ENCODE assay signal across 29 cellular contexts in the genomic region with DNA sequence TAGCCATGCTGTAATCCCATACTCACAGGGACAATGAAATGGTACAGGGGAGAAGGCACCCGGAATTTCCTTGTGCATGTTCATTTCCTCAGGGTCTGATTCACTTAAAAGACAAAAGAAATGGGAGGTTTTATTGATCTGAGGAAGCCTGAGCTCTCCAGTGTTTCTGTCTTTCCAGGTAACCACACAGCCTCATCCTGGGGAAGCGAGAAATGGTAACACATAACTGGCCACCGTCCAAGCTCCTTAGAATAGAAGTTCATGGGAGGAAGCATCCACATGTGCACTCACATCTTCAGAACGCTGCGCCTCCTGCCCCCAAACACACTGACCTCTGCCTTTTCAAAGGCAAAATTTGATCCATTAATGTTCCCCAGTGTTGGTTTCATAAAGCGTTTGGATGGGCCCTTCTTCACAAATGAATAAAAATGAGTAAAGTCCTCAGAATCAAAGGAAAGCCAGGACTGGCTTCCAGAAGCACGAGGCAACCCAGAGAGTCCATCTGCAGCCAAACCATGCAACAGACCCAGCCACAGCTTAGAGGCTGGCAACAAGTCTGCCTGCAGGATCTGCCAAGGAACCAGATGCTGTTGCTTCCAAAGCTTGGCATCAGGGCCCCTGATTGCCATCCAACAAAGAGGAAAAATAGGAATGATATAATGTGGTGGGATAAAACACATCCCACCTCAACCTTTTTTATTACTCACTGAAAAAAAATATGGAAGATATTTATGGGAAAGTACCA.
DNase-seq lines count a peak whose midpoint lies in the region; ATAC-seq and TF ChIP-seq lines count a peak whose summit lies in the region.
"Had no signal": no experiment of that assay in that cellular context is flagged by ENCODE, and none has a peak within 500 bp of the region (broad histone marks: within the 10 kb centered on the region; RNA-seq: fewer than 3 reads in every experiment).

No MANE protein-coding gene starts in this region.

- no peaks in the 10 kb centered on the region for H3K36me3 Mint-ChIP-seq in naive thymus-derived CD8-positive, alpha-beta T cell
- H3K36me3 Mint-ChIP-seq: CD8-positive, alpha-beta T cell; memory B cell; naive thymus-derived CD4-positive, alpha-beta T cell had no signal

- no peaks in the 10 kb centered on the region for H3K4me1 ChIP-seq in GM23248 (ENCODE audit: insufficient read depth)
- peaks cover 8% of the 10 kb centered on the region for H3K4me1 ChIP-seq in body of pancreas
- H3K4me1 ChIP-seq: adrenal gland, Peyer's patch had no signal

- H3K9me3 ChIP-seq in GM23248 (ENCODE audit: low read depth) (no peaks in the 10 kb centered on the region), body of pancreas (no peaks in the 10 kb centered on the region)
- H3K9me3 ChIP-seq: adrenal gland, Peyer's patch had no signal

- H3K4me2 ChIP-seq in GM23248 (ENCODE audit: unreplicated experiment), result no peak overlapping the region

- no peaks in the 10 kb centered on the region for H4K20me1 ChIP-seq in GM23248 (ENCODE audit: insufficient read depth)

- POLR2A ChIA-PET in naive thymus-derived CD8-positive, alpha-beta T cell (lab: Charles Lee), result no interaction called here

- H3K9me2 ChIP-seq in GM23248 (ENCODE audit: insufficient read depth), result no peaks in the 10 kb centered on the region

- peaks cover 0 to 3% (median 0%) of the 10 kb centered on the region in 9 donors for H3K9me3 Mint-ChIP-seq in naive thymus-derived CD8-positive, alpha-beta T cell
- H3K9me3 Mint-ChIP-seq: CD8-positive, alpha-beta T cell; effector memory CD8-positive, alpha-beta T cell; memory B cell; naive thymus-derived CD4-positive, alpha-beta T cell; stimulated activated naive CD8-positive, alpha-beta T cell treated with anti-CD3 and anti-CD28 coated beads, Interleukin-15, Interleukin-2, amounts not matched to agents 100 ng/mL and 50 ng/mL, for 24 hours had no signal

- 59 to 62% methylated on average over 7 of the region's 7 CpGs for WGBS in GM23248 (ENCODE audit: low coverage in 1 of 2, low lambda C conversion rate in 2 of 2, missing lambda C conversion rate in 2 of 2), 2 experiments
- 53 to 61% methylated on average over 7 of the region's 7 CpGs for WGBS in body of pancreas, 2 donors

- peaks cover 0 to 1% (median 0%) of the 10 kb centered on the region in 5 donors for H3K27me3 Mint-ChIP-seq in naive thymus-derived CD8-positive, alpha-beta T cell
- H3K27me3 Mint-ChIP-seq: activated B cell treated with CpG ODN at 0.5 μM for 24 hours; memory B cell; stimulated activated naive CD8-positive, alpha-beta T cell treated with anti-CD3 and anti-CD28 coated beads, Interleukin-15, Interleukin-2, amounts not matched to agents 100 ng/mL and 50 ng/mL, for 24 hours had no signal

- H2AFZ ChIP-seq in GM23248, result no peak overlapping the region

- H3K4me3 Mint-ChIP-seq in naive thymus-derived CD8-positive, alpha-beta T cell, result no peak overlapping the region
- H3K4me3 Mint-ChIP-seq: activated B cell treated with CpG ODN at 0.5 μM for 24 hours; CD8-positive, alpha-beta T cell; effector memory CD8-positive, alpha-beta T cell; memory B cell; naive thymus-derived CD4-positive, alpha-beta T cell; stimulated activated naive CD8-positive, alpha-beta T cell treated with anti-CD3 and anti-CD28 coated beads, Interleukin-15, Interleukin-2, amounts not matched to agents 100 ng/mL and 50 ng/mL, for 24 hours had no signal

- ATAC-seq in body of pancreas (peak; percentile 35), GM21360 (IDR thresholded peaks at IDR 0.05; ENCODE audit: unreplicated experiment) (no peak), HG03457 (IDR thresholded peaks at IDR 0.05; ENCODE audit: unreplicated experiment) (no peak)
- no peak for ATAC-seq in naive thymus-derived CD8-positive, alpha-beta T cell
- ATAC-seq: CD8-positive, alpha-beta T cell; effector memory CD8-positive, alpha-beta T cell; K562; naive thymus-derived CD4-positive, alpha-beta T cell had no signal

- H3K9ac ChIP-seq in GM23248, result no peak overlapping the region

- TF ChIP-seq CTCF in body of pancreas (IDR thresholded peaks at IDR 0.05), result no peak
- no peak for TF ChIP-seq CTCF in fibroblast of the aortic adventitia (IDR thresholded peaks at IDR 0.05; ENCODE audit: insufficient read depth, low read length)

- no peaks in the 10 kb centered on the region for H3K27me3 ChIP-seq in GM23248 (replicated peaks; ENCODE audit: insufficient read depth)
- H3K27me3 ChIP-seq in body of pancreas, result no peaks in the 10 kb centered on the region
- H3K27me3 ChIP-seq: adrenal gland, Peyer's patch had no signal

- H3K36me3 ChIP-seq in GM23248 (ENCODE audit: low read depth) (no peaks in the 10 kb centered on the region), body of pancreas (replicated peaks in 1 of 2; ENCODE audit: insufficient read depth in 1 of 2, low read depth in 2 of 2) (no peaks in the 10 kb centered on the region)
- H3K36me3 ChIP-seq: adrenal gland, Peyer's patch had no signal

- in situ Hi-C loops in GM23248 (cut with MboI), result no loop called here

- H3K4me3 ChIP-seq in GM23248 (no peak overlapping the region), body of pancreas (no peak overlapping the region), fibroblast of the aortic adventitia (ENCODE audit: low read depth, low read length) (no peak overlapping the region)
- H3K4me3 ChIP-seq: adrenal gland, K562, Peyer's patch, SK-N-MC, skin epidermis had no signal

- DNase-seq in GM23248 (peak; percentile 4), body of pancreas (peak; percentile 26 to 70 (median 54)), fibroblast of the aortic adventitia (ENCODE audit: low read depth) (peak; percentile 28), pons (ENCODE audit: low spot score) (peak; percentile 45)
- no peak for DNase-seq in naive thymus-derived CD8-positive, alpha-beta T cell
- DNase-seq in activated naive CD4-positive, alpha-beta T cell treated with Interleukin-2 at 50 U/mL for 16 hours, result no peak
- DNase-seq: activated B cell treated with CpG ODN at 0.5 μM for 24 hours; activated CD4-positive, alpha-beta T cell treated with anti-CD3 and anti-CD28 coated beads, Interleukin-2, amount 50 U/mL, for 48 hours; activated gamma-delta T cell treated with Interleukin-2 at 50 U/mL for 16 hours; adrenal gland; CD8-positive, alpha-beta T cell; central memory CD4-positive, alpha-beta T cell; DMS79; effector memory CD8-positive, alpha-beta T cell; GOT3; naive thymus-derived CD4-positive, alpha-beta T cell; NCI-H187 treated with DMSO at 0.1 percent for 48 hours; NCI-H226; NK-92 treated with Interleukin-12 subunit alpha and Interleukin-12 subunit beta, amount 100 ng/mL, for 24 hours; Peyer's patch; T1000; trophoblast cell had no signal

- H3K27ac ChIP-seq in GM23248 (no peak overlapping the region), body of pancreas (no peak overlapping the region)
- H3K27ac ChIP-seq: adrenal gland, Peyer's patch, SK-N-MC had no signal

- no peak for TF ChIP-seq POLR2A in body of pancreas (IDR thresholded peaks at IDR 0.05)

- H3F3A ChIP-seq in GM23248 (ENCODE audit: insufficient read depth), result no peaks in the 10 kb centered on the region

- H3K79me2 ChIP-seq in GM23248 (ENCODE audit: insufficient read depth), result no peaks in the 10 kb centered on the region

- H3K27ac Mint-ChIP-seq in naive thymus-derived CD8-positive, alpha-beta T cell, result no peak overlapping the region
- H3K27ac Mint-ChIP-seq: activated B cell treated with CpG ODN at 0.5 μM for 24 hours; CD8-positive, alpha-beta T cell; effector memory CD8-positive, alpha-beta T cell; memory B cell; naive thymus-derived CD4-positive, alpha-beta T cell; stimulated activated naive CD8-positive, alpha-beta T cell treated with anti-CD3 and anti-CD28 coated beads, Interleukin-15, Interleukin-2, amounts not matched to agents 100 ng/mL and 50 ng/mL, for 24 hours had no signal

- no peaks in the 10 kb centered on the region for H3K4me1 Mint-ChIP-seq in naive thymus-derived CD8-positive, alpha-beta T cell
- H3K4me1 Mint-ChIP-seq: activated B cell treated with CpG ODN at 0.5 μM for 24 hours; naive thymus-derived CD4-positive, alpha-beta T cell had no signal

- intact Hi-C loops in body of pancreas (cut with DNase I), result no loop called here

Comparison
In these comparisons a context has a peak if more than half of its experiments do, and no peak if none do; other contexts are left out.
1. DNase-seq: peak in GM23248 (single experiment), body of pancreas (4 of 4), fibroblast of the aortic adventitia (single experiment) and pons (single experiment); none in naive thymus-derived CD8-positive, alpha-beta T cell (0 of 10) and activated naive CD4-positive, alpha-beta T cell treated with Interleukin-2 at 50 U/mL for 16 hours (single experiment).